Comparison of ENCODE assay signal across 12 cellular contexts in the genomic region with DNA sequence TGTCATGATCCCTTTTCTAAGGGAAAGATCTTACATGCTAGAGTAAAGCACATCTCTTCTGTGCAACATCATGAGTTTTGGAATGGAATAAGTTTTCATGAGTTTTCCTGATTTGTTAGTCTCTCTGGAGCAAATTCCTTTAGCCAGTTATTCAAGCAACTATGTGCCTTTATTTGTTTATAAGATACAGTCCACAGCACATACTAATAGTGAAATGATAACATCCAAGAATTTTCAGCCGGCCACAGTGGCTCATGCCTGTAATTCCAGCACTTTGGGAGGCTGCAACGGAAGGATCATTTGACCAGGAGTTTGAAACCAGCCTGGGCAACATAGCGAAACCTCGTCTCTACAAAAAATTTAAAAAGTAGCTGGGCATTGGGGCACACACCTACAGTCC.
DNase-seq lines count a peak whose midpoint lies in the region; ATAC-seq and TF ChIP-seq lines count a peak whose summit lies in the region.
"Had no signal": no experiment of that assay in that cellular context is flagged by ENCODE, and none has a peak within 500 bp of the region (broad histone marks: within the 10 kb centered on the region; RNA-seq: fewer than 3 reads in every experiment).

No MANE protein-coding gene starts in this region.

- no peaks in the 10 kb centered on the region for H3K27me3 Mint-ChIP-seq in stimulated activated naive B cell treated with anti-CD40 and anti-IgM and Interleukin-4, amounts not matched to agents 10 μg/mL and 1 μg/mL and 100 μg/mL, for 72 hours

- DNase-seq in GM04503 (ENCODE audit: low read depth) = peak; percentile 77
- DNase-seq in fibroblast of the aortic adventitia (ENCODE audit: low read depth) = peak; percentile 87
- DNase-seq in stromal cell of bone marrow (ENCODE audit: low read depth) = peak; percentile 52
- DNase-seq in stimulated activated naive B cell treated with anti-CD40 and anti-IgM and Interleukin-4, amounts not matched to agents 10 μg/mL and 1 μg/mL and 100 μg/mL, for 72 hours = no peak
- DNase-seq: activated T-cell treated with anti-CD3 and anti-CD28 coated beads for 4 hours; dorsolateral prefrontal cortex; NCI-H1092 treated with DMSO at 0.1 percent for 48 hours; retina; stimulated activated naive CD8-positive, alpha-beta T cell treated with anti-CD3 and anti-CD28 coated beads, Interleukin-15, Interleukin-2, amounts not matched to agents 100 U/mL and 50 U/mL, for 24 hours had no signal

- ATAC-seq in GM18511 (IDR thresholded peaks at IDR 0.05; ENCODE audit: unreplicated experiment) (no peak), GM18867 (IDR thresholded peaks at IDR 0.05; ENCODE audit: unreplicated experiment) (no peak)
- ATAC-seq in stimulated activated naive B cell treated with anti-CD40 and anti-IgM and Interleukin-4, amounts not matched to agents 10 μg/mL and 1 μg/mL and 100 μg/mL, for 72 hours (replicated peaks) = no peak

- no peaks in the 10 kb centered on the region for H3K4me1 Mint-ChIP-seq in stimulated activated naive B cell treated with anti-CD40 and anti-IgM and Interleukin-4, amounts not matched to agents 10 μg/mL and 1 μg/mL and 100 μg/mL, for 72 hours

- peaks cover 0 to 1% of the 10 kb centered on the region in 2 donors for H3K36me3 Mint-ChIP-seq in stimulated activated naive B cell treated with anti-CD40 and anti-IgM and Interleukin-4, amounts not matched to agents 10 μg/mL and 1 μg/mL and 100 μg/mL, for 72 hours

- H3K4me3 Mint-ChIP-seq in stimulated activated naive B cell treated with anti-CD40 and anti-IgM and Interleukin-4, amounts not matched to agents 10 μg/mL and 1 μg/mL and 100 μg/mL, for 72 hours = no peak overlapping the region

- no peak for TF ChIP-seq CTCF in WI38 (IDR thresholded peaks at IDR 0.05; ENCODE audit: low read depth, low read length)
- TF ChIP-seq CTCF in fibroblast of the aortic adventitia (IDR thresholded peaks at IDR 0.05; ENCODE audit: insufficient read depth, low read length) = no peak

- peaks cover 0 to 1% of the 10 kb centered on the region in 2 donors for H3K9me3 Mint-ChIP-seq in stimulated activated naive B cell treated with anti-CD40 and anti-IgM and Interleukin-4, amounts not matched to agents 10 μg/mL and 1 μg/mL and 100 μg/mL, for 72 hours

- no peak overlapping the region for H3K27ac Mint-ChIP-seq in stimulated activated naive B cell treated with anti-CD40 and anti-IgM and Interleukin-4, amounts not matched to agents 10 μg/mL and 1 μg/mL and 100 μg/mL, for 72 hours

- H3K4me3 ChIP-seq in WI38 (ENCODE audit: low read depth, low read length) = peak overlapping the region; percentile 18
- H3K4me3 ChIP-seq in fibroblast of the aortic adventitia (ENCODE audit: low read depth, low read length) = no peak overlapping the region
- H3K4me3 ChIP-seq: dorsolateral prefrontal cortex had no signal
